Comparison of ENCODE assay signal across 1 cellular context in genomic region chr19:49861541-49862410, GRCh38.
TF ChIP-seq lines count a peak whose summit lies in the region.

No MANE protein-coding gene starts in this region.

TF ChIP-seq in GM12878, 131 proteins besides CTCF, POLR2A, EP300 and RAD21:
- TF ChIP-seq SMC3 (IDR thresholded peaks at IDR 0.05; ENCODE audit: borderline replicate concordance, low read length) (no peak), HCFC1 (IDR thresholded peaks at IDR 0.05; ENCODE audit: low read length) (no peak), ZBTB40 (IDR thresholded peaks at IDR 0.05; ENCODE audit: borderline replicate concordance) (no peak), ZNF274 (IDR thresholded peaks at IDR 0.05; ENCODE audit: insufficient read depth, insufficient read length) (no peak), ZBTB33 (IDR thresholded peaks at IDR 0.05) (peak; percentile 77; the same call in 1 of the 2 replicates)
TF ChIP-seq in GM12878: peak in this region for 1.
